In the genomic region with DNA sequence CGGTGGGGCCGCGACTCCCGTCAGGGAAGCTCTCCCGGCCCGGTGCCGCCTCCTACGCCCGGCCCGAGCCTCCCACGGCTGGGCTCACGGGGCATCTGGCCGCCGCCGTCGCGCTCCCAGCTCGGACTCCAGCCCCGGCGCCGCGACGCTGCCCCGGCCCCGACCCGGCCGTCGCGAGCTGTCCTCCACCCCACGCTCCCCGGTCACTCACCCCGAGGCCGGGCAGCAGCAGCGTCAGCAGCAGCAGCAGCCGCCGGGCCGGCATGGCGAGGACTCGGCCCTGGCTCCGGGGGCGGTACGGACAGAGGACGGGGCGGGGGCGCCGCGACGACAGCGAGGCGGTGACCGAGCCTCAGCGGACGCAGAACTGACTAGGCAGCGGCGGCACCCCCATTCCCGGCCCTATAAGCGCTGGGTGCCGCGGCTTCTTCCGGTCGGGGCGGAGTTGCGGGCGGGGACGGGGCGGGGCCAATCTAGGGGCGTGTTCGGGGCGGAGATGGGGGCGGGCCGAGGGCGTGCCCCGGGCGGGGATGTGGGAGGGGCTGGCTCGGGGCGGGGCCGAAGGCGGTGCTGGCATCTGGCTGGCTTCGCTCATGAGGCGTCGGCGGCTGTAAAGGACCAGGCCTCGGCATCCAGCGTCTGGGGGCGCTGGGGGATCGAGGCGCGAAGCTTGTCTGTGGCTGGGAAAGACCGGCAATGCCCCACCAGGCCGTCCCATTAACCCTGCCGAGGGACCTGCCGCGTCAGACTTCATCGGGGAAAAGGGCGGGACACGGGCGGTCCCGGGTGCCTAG, we compare ENCODE assay signal across 8 cellular contexts. TPM values are rescaled to one million over a fixed set of nuclear protein-coding genes. Genes with fewer than 3 reads are reported as not detected.
DNase-seq lines count a peak whose midpoint lies in the region; ATAC-seq, FAIRE-seq and TF ChIP-seq lines count a peak whose summit lies in the region.

A gene (minus strand): TSS at position 380 of the 794 bp plus-strand sequence. CDS start 115 bp downstream, at position 265.

- DNase-seq in AG09309 (ENCODE audit: low read depth), result peak; percentile 71
- peak; percentile 93 for DNase-seq in NCI-H460 (ENCODE audit: extremely low read depth, low read depth)
- peak; percentile 92 for DNase-seq in activated CD4-positive, CD25-positive, alpha-beta regulatory T cell treated with anti-CD3 and anti-CD28 coated beads, Interleukin-2, amount 50 U/mL, for 72 hours
- DNase-seq in central memory CD8-positive, alpha-beta T cell (ENCODE audit: low spot score in 2 of 2), result peak; percentile 79 to 87
- DNase-seq in keratinocyte (ENCODE audit: low read depth, low spot score), result no peak
- peak; percentile 85 to 88 (median 86) for DNase-seq in stimulated activated CD4-positive, alpha-beta T cell treated with anti-CD3 and anti-CD28 coated beads, Interleukin-12 subunit alpha, Interleukin-12 subunit beta, amount 100 ng/mL, for 48 hours (ENCODE audit: low read depth in 2 of 3, low spot score in 1 of 3)

- H3K4me3 Mint-ChIP-seq in central memory CD8-positive, alpha-beta T cell, result peak within 1 kb of the TSS; percentile 91

- peak within 1 kb of the TSS; percentile 89 for H3K9ac ChIP-seq in keratinocyte (ENCODE audit: control insufficient read depth, extremely low read depth, insufficient read depth, low read length)

- in situ Hi-C loops in GM18951 (cut with MboI; ENCODE audit: low sequenced_read_pairs, unreplicated experiment), result loop anchor here (10.0 kb wide), 2 partner anchors 65 to 215 kb away; a partner anchor contains a TSS

- H3K9me3 ChIP-seq in keratinocyte (ENCODE audit: control insufficient read depth, low read depth, low read length), result no peaks in the 10 kb centered on the region

- no peaks in the 10 kb centered on the region for H3K27me3 Mint-ChIP-seq in central memory CD8-positive, alpha-beta T cell

- no peaks in the 10 kb centered on the region for H3K9me3 Mint-ChIP-seq in central memory CD8-positive, alpha-beta T cell

- peak within 1 kb of the TSS; percentile 59 for H3K4me3 ChIP-seq in AG09309 (ENCODE audit: control insufficient read depth, low read depth, low read length)
- peak within 1 kb of the TSS; percentile 72 to 85 (median 72) for H3K4me3 ChIP-seq in keratinocyte (ENCODE audit: control insufficient read depth in 2 of 3, extremely low read depth in 1 of 3, insufficient read depth in 2 of 3, low read depth in 1 of 3, low read length in 3 of 3)

- peak; percentile 80 for ATAC-seq in HG03159 (IDR thresholded peaks at IDR 0.05; ENCODE audit: unreplicated experiment)
- peak; percentile 85 for ATAC-seq in central memory CD8-positive, alpha-beta T cell (replicated peaks; ENCODE audit: extremely low read depth, poor library complexity, severe bottlenecking)

- no peaks in the 10 kb centered on the region for H3K9me1 ChIP-seq in keratinocyte (ENCODE audit: control insufficient read depth, extremely low read depth, insufficient read depth, low read length)

- dilution Hi-C loops in keratinocyte (cut with MboI; ENCODE audit: extremely low pct_ligation_motif_present, low sequenced_read_pairs), result no loop called here

- TF ChIP-seq POLR2A in GM18951 (IDR thresholded peaks at IDR 0.05; ENCODE audit: extremely low read depth, insufficient read depth, insufficient read length), result peak; percentile 100

- peak within 1 kb of the TSS; percentile 93 for H3K27ac Mint-ChIP-seq in central memory CD8-positive, alpha-beta T cell (ENCODE audit: low read depth)

- peaks cover 11% of the 10 kb centered on the region for H3K36me3 Mint-ChIP-seq in central memory CD8-positive, alpha-beta T cell (ENCODE audit: insufficient read depth)

- H2AFZ ChIP-seq in keratinocyte (ENCODE audit: control insufficient read depth, low read length), result peak within 1 kb of the TSS; percentile 86

- H3K27me3 ChIP-seq in keratinocyte (ENCODE audit: control insufficient read depth, extremely low read depth, insufficient read depth, low read length), result no peaks in the 10 kb centered on the region

- TF ChIP-seq CTCF in AG09309 (IDR thresholded peaks at IDR 0.05; ENCODE audit: control insufficient read depth, insufficient read depth, low read depth, low read length, missing control alignments) (no peak), keratinocyte (optimal IDR thresholded peaks at IDR 0.05 in 1 of 3, IDR thresholded peaks at IDR 0.05 in 1 of 3, conservative IDR thresholded peaks at IDR 0.05 in 1 of 3; ENCODE audit: extremely low read depth in 1 of 3, insufficient read depth in 2 of 3, low read length in 3 of 3) (no peak)

- H3K79me2 ChIP-seq in keratinocyte (ENCODE audit: control insufficient read depth, insufficient read depth, low read length), result peaks cover 40% of the 10 kb centered on the region

- H3K4me1 Mint-ChIP-seq in central memory CD8-positive, alpha-beta T cell, result peaks cover 50% of the 10 kb centered on the region

- H3K4me2 ChIP-seq in keratinocyte (ENCODE audit: control insufficient read depth, extremely low read depth, insufficient read depth, low read depth, low read length), result peak within 1 kb of the TSS; percentile 92

- H3K27ac ChIP-seq in keratinocyte (ENCODE audit: control insufficient read depth, insufficient read depth, low read length), result peak within 1 kb of the TSS; percentile 88

- peaks cover 36% of the 10 kb centered on the region for H3K4me1 ChIP-seq in keratinocyte (ENCODE audit: control insufficient read depth, extremely low read depth, insufficient read depth, low read length)

- H3K36me3 ChIP-seq in keratinocyte (ENCODE audit: control insufficient read depth in 2 of 2, extremely low read depth in 1 of 2, insufficient read depth in 2 of 2, low read length in 2 of 2), result no peaks in the 10 kb centered on the region

- no peaks in the 10 kb centered on the region for H4K20me1 ChIP-seq in keratinocyte (ENCODE audit: control insufficient read depth, extremely low read depth, insufficient read depth, low read length)

- no peak for FAIRE-seq in keratinocyte (lab: Jason Lieb, UNC)

RNA-seq across cellular contexts. Expression of the gene that starts here (rescaled TPM):
- 13.4 and 14.0 TPM in 2 replicates for total RNA-seq in NCI-H460 (2014; rRNA removed; shearing (Covaris generic))
- polyA plus RNA-seq in NCI-H460 (2014; cell fraction: nucleus; rRNA removed), result 12.1 and 22.5 TPM in 2 replicates
- polyA plus RNA-seq in keratinocyte, result 5.4 to 7.1 TPM (median 7.1 TPM) in 3 replicates
- polyA plus RNA-seq in keratinocyte (2011; ENCODE audit: low read depth), result 3.6 TPM
- 3.5 and 5.0 TPM in 2 replicates for polyA plus RNA-seq in keratinocyte (2011; cell fraction: cytosol; rRNA removed)
- polyA plus RNA-seq in keratinocyte (2011; cell fraction: nucleus; rRNA removed), result 23.0 and 26.6 TPM in 2 replicates
- 4.8 and 10.7 TPM in 2 replicates for polyA plus RNA-seq in keratinocyte (2012; ENCODE audit: low replicate concordance)
- polyA minus RNA-seq in keratinocyte, result 14.4 to 28.3 TPM (median 18.1 TPM) in 3 replicates
- 7.1 TPM for polyA minus RNA-seq in keratinocyte (2011; cell fraction: cytosol; rRNA and poly(A)+ RNA removed)
- 17.1 and 29.8 TPM in 2 replicates for polyA minus RNA-seq in keratinocyte (2011; cell fraction: nucleus; rRNA and poly(A)+ RNA removed)
